In the genomic region with DNA sequence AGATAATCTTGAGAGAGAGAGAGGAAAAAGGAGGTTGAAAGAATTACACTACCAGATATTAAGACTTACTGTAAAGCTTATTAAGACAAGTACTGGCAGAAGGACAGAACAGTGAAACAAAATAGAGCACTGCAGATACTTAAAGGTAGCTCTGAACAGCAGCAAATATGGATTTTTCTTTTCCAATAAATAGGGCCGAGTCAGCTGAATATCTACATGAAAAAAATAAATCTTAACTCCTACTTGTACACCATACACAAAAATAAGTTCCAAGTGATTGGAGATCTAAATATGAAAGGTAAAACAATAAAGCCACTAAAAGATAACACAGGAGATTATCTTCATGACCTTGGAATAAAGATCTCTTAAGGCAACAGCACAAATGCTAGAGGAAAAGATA, we compare ENCODE assay signal across 25 cellular contexts.
"Had no signal": no experiment of that assay in that cellular context is flagged by ENCODE, and none has a peak within 500 bp of the region (broad histone marks: within the 10 kb centered on the region; RNA-seq: fewer than 3 reads in every experiment).

No MANE protein-coding gene starts in this region.

- H3K27ac Mint-ChIP-seq: neural progenitor cell, type B pancreatic cell had no signal

- H3K9me3 ChIP-seq: breast epithelium, esophagus squamous epithelium, gastroesophageal sphincter, left ventricle myocardium inferior, testis, vagina had no signal

- H3K27ac ChIP-seq: breast epithelium, coronary artery, esophagus squamous epithelium, gastroesophageal sphincter, left ventricle myocardium inferior, neural progenitor cell, testis, vagina had no signal

- H2AFZ ChIP-seq: neural progenitor cell had no signal

- H3K27me3 ChIP-seq: breast epithelium, esophagus squamous epithelium, gastroesophageal sphincter, neural progenitor cell, testis, vagina had no signal

- H3K4me3 ChIP-seq: breast epithelium, coronary artery, esophagus squamous epithelium, gastroesophageal sphincter, left ventricle myocardium inferior, neural progenitor cell, testis, vagina had no signal

- H3K9ac ChIP-seq: neural progenitor cell had no signal

- DNase-seq: activated CD4-positive, alpha-beta T cell treated with anti-CD3 and anti-CD28 coated beads for 1 hour; activated CD4-positive, alpha-beta T cell treated with anti-CD3 and anti-CD28 coated beads, Interleukin-2, amount 50 U/mL, for 1 hour; activated CD8-positive, alpha-beta memory T cell treated with anti-CD3 and anti-CD28 coated beads for 24 hours; activated CD8-positive, alpha-beta memory T cell treated with anti-CD3 and anti-CD28 coated beads, Interleukin-2, amount 50 U/mL, for 4 hours; activated effector memory CD4-positive, alpha-beta T cell treated with anti-CD3 and anti-CD28 coated beads, Interleukin-2, amount 50 U/mL, for 16 hours; activated T-cell treated with anti-CD3 and anti-CD28 coated beads, Interleukin-2, amount 50 U/mL, for 48 hours; esophagus squamous epithelium; head of caudate nucleus; hypothalamus; left ventricle myocardium inferior; naive thymus-derived CD8-positive, alpha-beta T cell; posterior cingulate gyrus; small intestine; stimulated activated CD4-positive, alpha-beta T cell treated with anti-CD3 and anti-CD28 coated beads, Interleukin-2, amount 100 ng/mL, for 24 hours; stimulated activated naive CD4-positive, alpha-beta T cell; T-helper 2 cell; testis had no signal

- H3K36me3 ChIP-seq: breast epithelium, left ventricle myocardium inferior, neural progenitor cell, vagina had no signal

- H3K4me1 ChIP-seq: breast epithelium, neural progenitor cell, testis had no signal

- H3K27me3 Mint-ChIP-seq: naive thymus-derived CD8-positive, alpha-beta T cell; type B pancreatic cell had no signal

- ATAC-seq: activated naive CD4-positive, alpha-beta T cell treated with anti-CD3 and anti-CD28 coated beads, Interleukin-2, amount 50 U/mL, for 72 hours; gastroesophageal sphincter; naive thymus-derived CD8-positive, alpha-beta T cell; sciatic nerve had no signal

- H3K9me3 Mint-ChIP-seq: activated naive CD4-positive, alpha-beta T cell treated with anti-CD3 and anti-CD28 coated beads, Interleukin-2, amount 50 U/mL, for 72 hours; naive thymus-derived CD8-positive, alpha-beta T cell; neural progenitor cell; type B pancreatic cell had no signal

- H3K36me3 Mint-ChIP-seq: activated naive CD4-positive, alpha-beta T cell treated with anti-CD3 and anti-CD28 coated beads, Interleukin-2, amount 50 U/mL, for 72 hours had no signal

- H3K4me2 ChIP-seq: neural progenitor cell had no signal

- H3K4me3 Mint-ChIP-seq: naive thymus-derived CD8-positive, alpha-beta T cell; neural progenitor cell; type B pancreatic cell had no signal
